Comparison of ENCODE assay signal across 17 cellular contexts in the genomic region with DNA sequence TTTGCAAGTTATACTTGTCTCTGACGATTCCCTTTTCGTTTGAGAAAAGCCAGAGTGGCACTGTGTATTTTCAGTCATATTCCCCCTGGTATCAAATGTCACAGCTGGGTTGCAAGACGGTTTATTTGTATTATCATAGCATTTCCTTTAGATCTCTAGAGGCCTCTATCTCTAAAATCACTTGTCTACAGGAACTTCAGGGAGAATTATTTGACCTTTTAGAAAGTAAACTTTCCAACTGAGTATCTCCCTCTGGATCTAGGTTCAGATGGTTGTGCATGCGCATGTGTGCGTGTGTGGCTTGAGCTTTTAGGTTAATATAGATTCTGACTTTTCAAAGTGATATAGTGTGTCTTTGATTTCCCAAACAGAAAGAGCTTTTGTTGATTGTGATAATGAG. TPM values are rescaled to one million over a fixed set of nuclear protein-coding genes. Genes with fewer than 3 reads are reported as not detected.
DNase-seq lines count a peak whose midpoint lies in the region.
"Had no signal": no experiment of that assay in that cellular context is flagged by ENCODE, and none has a peak within 500 bp of the region (broad histone marks: within the 10 kb centered on the region; RNA-seq: fewer than 3 reads in every experiment).

No MANE protein-coding gene starts in this region.

- peak overlapping the region; percentile 61 for H3K4me2 ChIP-seq in BLaER1
- H3K4me2 ChIP-seq: PC-9 had no signal

- H3K4me1 ChIP-seq in BLaER1: peaks cover 50% of the 10 kb centered on the region
- H3K4me1 ChIP-seq: HAP-1, SJSA1 had no signal

- H3K4me3 ChIP-seq in BLaER1: peak overlapping the region; percentile 37; the same call in 1 of the 2 replicates
- H3K4me3 ChIP-seq: HAP-1, PC-9, SJSA1 had no signal

- H3K36me3 Mint-ChIP-seq in activated T-helper 2 cell treated with anti-CD3 and anti-CD28 coated beads, Interferon-gamma antibody, Interleukin-2, Interleukin-4, amounts not matched to agents 10 μg/mL and 5 μg/mL and 100 μg/mL, durations not matched to agents 14 hours and 24 hours and 36 hours (ENCODE audit: low read depth): no peaks in the 10 kb centered on the region
- H3K36me3 Mint-ChIP-seq: CD4-positive, alpha-beta memory T cell had no signal

- DNase-seq in DMS 273 (lab: John Stamatoyannopoulos, UW; ENCODE audit: unreplicated experiment) (peak; percentile 47), DMS 273 treated with DMSO at 0.1 percent for 48 hours (lab: John Stamatoyannopoulos, UW) (no peak), SK-MEL-5 (ENCODE audit: low read depth, low spot score) (peak; percentile 88), foreskin melanocyte (peak; percentile 78), NOMO-1 treated with DMSO at 0.1 percent for 48 hours (lab: John Stamatoyannopoulos, UW; ENCODE audit: unreplicated experiment) (no peak), NCI-H1694 (lab: John Stamatoyannopoulos, UW) (no peak)
- no peak for DNase-seq in activated T-helper 2 cell treated with anti-CD3 and anti-CD28 coated beads, Interferon-gamma antibody, Interleukin-2, Interleukin-4, amounts not matched to agents 10 μg/mL and 5 μg/mL and 100 μg/mL, durations not matched to agents 14 hours and 24 hours and 36 hours (ENCODE audit: low spot score)
- DNase-seq: CD4-positive, alpha-beta memory T cell; GF-D8; NCI-H1436 treated with DMSO at 0.1 percent for 48 hours; NCI-H2081 treated with DMSO at 0.1 percent for 48 hours; PC-9 had no signal

- no peaks in the 10 kb centered on the region for H3K9me3 Mint-ChIP-seq in activated T-helper 2 cell treated with anti-CD3 and anti-CD28 coated beads, Interferon-gamma antibody, Interleukin-2, Interleukin-4, amounts not matched to agents 10 μg/mL and 5 μg/mL and 100 μg/mL, durations not matched to agents 14 hours and 24 hours and 36 hours

- no peaks in the 10 kb centered on the region for H3K36me3 ChIP-seq in BLaER1
- H3K36me3 ChIP-seq: HAP-1, SJSA1 had no signal

- H3K9me3 ChIP-seq in BLaER1: peaks cover 7% of the 10 kb centered on the region; the same call in 1 of the 2 replicates
- H3K9me3 ChIP-seq: HAP-1, SJSA1 had no signal

- H3K9ac ChIP-seq in BLaER1: peak overlapping the region; percentile 55

- H3K27me3 Mint-ChIP-seq in activated T-helper 2 cell treated with anti-CD3 and anti-CD28 coated beads, Interferon-gamma antibody, Interleukin-2, Interleukin-4, amounts not matched to agents 10 μg/mL and 5 μg/mL and 100 μg/mL, durations not matched to agents 14 hours and 24 hours and 36 hours (ENCODE audit: low read depth): peaks cover 7% of the 10 kb centered on the region

- intact Hi-C loops in activated T-helper 2 cell treated with anti-CD3 and anti-CD28 coated beads, Interferon-gamma antibody, Interleukin-2, Interleukin-4, amounts not matched to agents 10 μg/mL and 5 μg/mL and 100 μg/mL, durations not matched to agents 14 hours and 24 hours and 36 hours (cut with micrococcal nuclease): loop anchor here (10.0 kb wide), 1 partner anchor 71 kb away; no protein-coding TSS in a partner anchor

- H3K4me1 Mint-ChIP-seq in activated T-helper 2 cell treated with anti-CD3 and anti-CD28 coated beads, Interferon-gamma antibody, Interleukin-2, Interleukin-4, amounts not matched to agents 10 μg/mL and 5 μg/mL and 100 μg/mL, durations not matched to agents 14 hours and 24 hours and 36 hours (ENCODE audit: low read depth): peaks cover 21% of the 10 kb centered on the region
- H3K4me1 Mint-ChIP-seq: B cell; CD4-positive, alpha-beta memory T cell had no signal

- no peak overlapping the region for H3K4me3 Mint-ChIP-seq in activated T-helper 2 cell treated with anti-CD3 and anti-CD28 coated beads, Interferon-gamma antibody, Interleukin-2, Interleukin-4, amounts not matched to agents 10 μg/mL and 5 μg/mL and 100 μg/mL, durations not matched to agents 14 hours and 24 hours and 36 hours (ENCODE audit: low read depth)
- H3K4me3 Mint-ChIP-seq: B cell; CD4-positive, alpha-beta memory T cell had no signal

- no peak overlapping the region for H3K27ac Mint-ChIP-seq in activated T-helper 2 cell treated with anti-CD3 and anti-CD28 coated beads, Interferon-gamma antibody, Interleukin-2, Interleukin-4, amounts not matched to agents 10 μg/mL and 5 μg/mL and 100 μg/mL, durations not matched to agents 14 hours and 24 hours and 36 hours
- H3K27ac Mint-ChIP-seq: B cell; CD4-positive, alpha-beta memory T cell had no signal

- no peaks in the 10 kb centered on the region for H3K27me3 ChIP-seq in BLaER1
- H3K27me3 ChIP-seq: SJSA1 had no signal

- in situ Hi-C loops in SK-MEL-5 (cut with HindIII; ENCODE audit: low pct_unique_long_range_greater_than_20kb, low sequenced_read_pairs): no loop called here

- H3K27ac ChIP-seq in BLaER1: peak overlapping the region; percentile 78
- H3K27ac ChIP-seq: 22Rv1, PC-9, SJSA1 had no signal

- H4K20me1 ChIP-seq in BLaER1: no peaks in the 10 kb centered on the region

RNA-seq across cellular contexts. Expression of a gene that starts 15.1 kb away (rescaled TPM):
- 28.0 and 29.4 TPM in 2 replicates for total RNA-seq in SK-MEL-5 (2014; rRNA removed; shearing (Covaris generic))
- polyA plus RNA-seq in SK-MEL-5 (2015; cell fraction: cytosol; rRNA removed): 32.1 and 48.1 TPM in 2 replicates
- polyA plus RNA-seq in SK-MEL-5 (2015; cell fraction: nucleus; rRNA removed): 75.5 and 80.6 TPM in 2 replicates
- 24.2 and 24.9 TPM in 2 replicates for total RNA-seq in activated T-helper 2 cell treated with anti-CD3 and anti-CD28 coated beads, Interferon-gamma antibody, Interleukin-2, Interleukin-4, amounts not matched to agents 10 μg/mL and 5 μg/mL and 100 μg/mL, durations not matched to agents 14 hours and 24 hours and 36 hours

Comparison
In these comparisons a context has a peak if more than half of its experiments do, and no peak if none do; other contexts are left out.
1. DNase-seq: peak in DMS 273 (single experiment), SK-MEL-5 (single experiment) and foreskin melanocyte (single experiment); none in DMS 273 treated with DMSO at 0.1 percent for 48 hours (single experiment), NOMO-1 treated with DMSO at 0.1 percent for 48 hours (single experiment), activated T-helper 2 cell treated with anti-CD3 and anti-CD28 coated beads, Interferon-gamma antibody, Interleukin-2, Interleukin-4, amounts not matched to agents 10 μg/mL and 5 μg/mL and 100 μg/mL, durations not matched to agents 14 hours and 24 hours and 36 hours (single experiment) and NCI-H1694 (single experiment).